1 cellular context compared by ENCODE assay signal in the genomic region with DNA sequence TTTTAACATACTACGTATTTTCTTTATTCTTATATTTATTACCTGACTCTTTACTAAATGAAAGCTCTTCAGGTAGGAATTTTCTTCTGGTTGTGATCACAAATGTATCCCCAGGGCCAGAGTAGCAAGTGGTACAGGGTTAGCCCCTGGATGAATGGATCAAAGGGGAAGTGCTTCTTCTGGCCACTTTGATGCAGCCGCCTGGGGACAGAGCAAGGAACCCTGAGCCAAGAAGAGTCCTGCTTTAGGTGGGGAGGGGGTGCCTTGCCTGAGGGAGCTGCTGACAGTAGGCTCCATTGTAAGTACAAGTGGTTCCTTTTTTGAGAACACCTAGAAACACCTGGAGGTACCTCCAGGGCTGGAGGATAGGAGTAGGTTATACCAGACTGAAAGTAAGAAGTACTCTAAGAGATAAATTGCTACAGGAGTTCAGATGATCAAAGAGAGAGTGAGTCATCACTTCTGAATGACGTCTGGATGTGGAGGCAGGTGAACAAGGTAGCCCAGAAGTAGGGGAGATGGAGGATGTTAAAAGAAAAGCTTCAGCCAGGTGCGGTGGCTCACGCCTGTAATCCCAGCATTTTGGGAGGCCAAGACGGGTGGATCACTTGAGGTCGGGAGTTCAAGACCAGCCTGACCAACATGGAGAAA.
TF ChIP-seq lines count a peak whose summit lies in the region.

No MANE protein-coding gene starts in this region.

TF ChIP-seq in IMR-90, 13 proteins besides CTCF, POLR2A, EP300 and RAD21:
- TF ChIP-seq, protein P1, sequence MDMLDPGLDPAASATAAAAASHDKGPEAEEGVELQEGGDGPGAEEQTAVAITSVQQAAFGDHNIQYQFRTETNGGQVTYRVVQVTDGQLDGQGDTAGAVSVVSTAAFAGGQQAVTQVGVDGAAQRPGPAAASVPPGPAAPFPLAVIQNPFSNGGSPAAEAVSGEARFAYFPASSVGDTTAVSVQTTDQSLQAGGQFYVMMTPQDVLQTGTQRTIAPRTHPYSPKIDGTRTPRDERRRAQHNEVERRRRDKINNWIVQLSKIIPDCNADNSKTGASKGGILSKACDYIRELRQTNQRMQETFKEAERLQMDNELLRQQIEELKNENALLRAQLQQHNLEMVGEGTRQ (IDR thresholded peaks at IDR 0.05; ENCODE audit: low read depth, low read length): no peak
- no peak for TF ChIP-seq CEBPB (IDR thresholded peaks at IDR 0.05; ENCODE audit: low read depth, low read length)
- no peak for TF ChIP-seq CHD1 (IDR thresholded peaks at IDR 0.05; ENCODE audit: low read depth, low read length)
- no peak for TF ChIP-seq MXI1 (IDR thresholded peaks at IDR 0.05; ENCODE audit: borderline replicate concordance, low read depth, low read length)
- TF ChIP-seq SMC3 (IDR thresholded peaks at IDR 0.05; ENCODE audit: low read depth, low read length): no peak
- TF ChIP-seq, protein P2, sequence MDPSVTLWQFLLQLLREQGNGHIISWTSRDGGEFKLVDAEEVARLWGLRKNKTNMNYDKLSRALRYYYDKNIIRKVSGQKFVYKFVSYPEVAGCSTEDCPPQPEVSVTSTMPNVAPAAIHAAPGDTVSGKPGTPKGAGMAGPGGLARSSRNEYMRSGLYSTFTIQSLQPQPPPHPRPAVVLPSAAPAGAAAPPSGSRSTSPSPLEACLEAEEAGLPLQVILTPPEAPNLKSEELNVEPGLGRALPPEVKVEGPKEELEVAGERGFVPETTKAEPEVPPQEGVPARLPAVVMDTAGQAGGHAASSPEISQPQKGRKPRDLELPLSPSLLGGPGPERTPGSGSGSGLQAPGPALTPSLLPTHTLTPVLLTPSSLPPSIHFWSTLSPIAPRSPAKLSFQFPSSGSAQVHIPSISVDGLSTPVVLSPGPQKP (IDR thresholded peaks at IDR 0.05; ENCODE audit: borderline replicate concordance, low read depth, low read length): no peak
- no peak for TF ChIP-seq MAFK (IDR thresholded peaks at IDR 0.05; ENCODE audit: low read depth, low read length)
- no peak for TF ChIP-seq BHLHE40 (IDR thresholded peaks at IDR 0.05; ENCODE audit: low read depth, low read length)
- TF ChIP-seq MAZ (IDR thresholded peaks at IDR 0.05; ENCODE audit: borderline replicate concordance, low read depth, low read length): no peak
- no peak for TF ChIP-seq FOS (IDR thresholded peaks at IDR 0.05; ENCODE audit: low read depth, low read length)
- no peak for TF ChIP-seq NFE2L2 (IDR thresholded peaks at IDR 0.05; ENCODE audit: low read depth, low read length)
- TF ChIP-seq RCOR1 (IDR thresholded peaks at IDR 0.05; ENCODE audit: insufficient replicate concordance, low read length): no peak
- no peak for TF ChIP-seq RFX5 (IDR thresholded peaks at IDR 0.05; ENCODE audit: low read depth, low read length)
